ENCODE assay signal across 11 cellular contexts in the genomic region with DNA sequence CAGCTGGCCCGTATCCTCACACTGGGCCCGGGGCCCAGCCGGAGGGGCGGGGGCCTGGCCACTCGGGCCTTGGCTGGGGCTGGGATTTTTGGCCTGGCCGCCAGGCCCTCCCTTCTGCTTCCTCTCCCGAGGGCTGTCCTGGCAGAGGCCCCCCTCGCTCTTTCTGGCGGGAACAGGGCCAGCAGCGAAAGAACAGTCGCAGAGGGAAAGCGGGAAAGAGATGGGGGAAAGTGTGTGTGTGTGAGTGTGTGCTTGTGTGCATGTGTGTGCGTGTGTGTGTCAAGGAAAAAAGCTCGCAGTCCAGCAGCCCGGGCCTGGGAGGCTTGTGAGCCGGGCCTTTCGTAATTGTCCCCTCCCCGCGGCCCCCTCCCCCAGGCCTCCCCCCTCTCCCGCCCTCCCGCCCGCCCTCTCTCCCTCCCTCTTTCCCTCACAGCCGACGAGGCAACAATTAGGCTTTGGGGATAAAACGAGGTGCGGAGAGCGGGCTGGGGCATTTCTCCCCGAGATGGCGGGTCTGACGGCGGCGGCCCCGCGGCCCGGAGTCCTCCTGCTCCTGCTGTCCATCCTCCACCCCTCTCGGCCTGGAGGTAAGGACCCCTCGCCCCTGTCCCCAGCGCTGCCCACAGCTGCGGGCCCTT. TPM values are rescaled to one million over a fixed set of nuclear protein-coding genes. Genes with fewer than 3 reads are reported as not detected.
DNase-seq lines count a peak whose midpoint lies in the region; ATAC-seq, FAIRE-seq and TF ChIP-seq lines count a peak whose summit lies in the region.
"Had no signal": no experiment of that assay in that cellular context is flagged by ENCODE, and none has a peak within 500 bp of the region (broad histone marks: within the 10 kb centered on the region; RNA-seq: fewer than 3 reads in every experiment).

A gene (plus strand): TSS at position 491 of the 638 bp plus-strand sequence. CDS start 15 bp downstream, at position 506.

- 5 to 10% methylated on average over 30 to 39 of the region's 39 CpGs for WGBS in lung, 2 donors

- H3K4me3 Mint-ChIP-seq in T-helper 2 cell treated with Interferon-gamma antibody and Interleukin-4, amounts not matched to agents 5 μg/mL and 100 μg/mL, for 36 hours = no peak within 1 kb of the TSS
- H3K4me3 Mint-ChIP-seq in natural killer cell = no peak within 1 kb of the TSS

- no peaks in the 10 kb centered on the region for H3K27me3 ChIP-seq in lung (ENCODE audit: control insufficient read depth, insufficient read depth)

- no peaks in the 10 kb centered on the region for H3K36me3 ChIP-seq in lung (ENCODE audit: control insufficient read depth in 2 of 2, insufficient read depth in 2 of 2, low read length in 2 of 2)

- TF ChIP-seq CTCF in lung (IDR thresholded peaks at IDR 0.05; ENCODE audit: control extremely low read depth, extremely low read depth) = no peak
- no peak for TF ChIP-seq CTCF in natural killer cell (IDR thresholded peaks at IDR 0.05)

- peaks cover 48% of the 10 kb centered on the region for H3K27me3 Mint-ChIP-seq in T-helper 2 cell treated with Interferon-gamma antibody and Interleukin-4, amounts not matched to agents 5 μg/mL and 100 μg/mL, for 36 hours (ENCODE audit: low read depth)
- peaks cover 38 to 39% of the 10 kb centered on the region in 2 donors for H3K27me3 Mint-ChIP-seq in natural killer cell (ENCODE audit: low read depth in 2 of 2)

- peaks cover 0 to 14% of the 10 kb centered on the region in 2 donors for H3K4me1 ChIP-seq in lung (ENCODE audit: control insufficient read depth in 2 of 2, insufficient read depth in 2 of 2, low read length in 2 of 2)

- H3K9me3 Mint-ChIP-seq in T-helper 2 cell treated with Interferon-gamma antibody and Interleukin-4, amounts not matched to agents 5 μg/mL and 100 μg/mL, for 36 hours = no peaks in the 10 kb centered on the region
- H3K9me3 Mint-ChIP-seq in natural killer cell = no peaks in the 10 kb centered on the region

- DNase-seq in NCI-H446 (lab: John Stamatoyannopoulos, UW) (peak; percentile 40 to 72), dedifferentiated amniotic fluid mesenchymal stem cell (ENCODE audit: extremely low spot score) (peak; percentile 16), lung (ENCODE audit: low spot score) (peak; percentile 70), substantia nigra (lab: John Stamatoyannopoulos, UW) (peak in 46 of 49 donors; percentile 38 to 88 (median 64)), NCI-H748 (lab: John Stamatoyannopoulos, UW; ENCODE audit: unreplicated experiment) (no peak), GM19239 (ENCODE audit: insufficient read length, low spot score) (no peak), natural killer cell (no peak)
- DNase-seq in T-helper 2 cell treated with Interferon-gamma antibody and Interleukin-4, amounts not matched to agents 5 μg/mL and 100 μg/mL, for 36 hours (ENCODE audit: low spot score) = no peak

- no peaks in the 10 kb centered on the region for H3K36me3 Mint-ChIP-seq in T-helper 2 cell treated with Interferon-gamma antibody and Interleukin-4, amounts not matched to agents 5 μg/mL and 100 μg/mL, for 36 hours (ENCODE audit: low read depth)
- H3K36me3 Mint-ChIP-seq in natural killer cell = no peaks in the 10 kb centered on the region

- FAIRE-seq in GM19239 (lab: Jason Lieb, UNC) = no peak
- FAIRE-seq: GM12891 had no signal

- no peak within 1 kb of the TSS for H3K27ac Mint-ChIP-seq in T-helper 2 cell treated with Interferon-gamma antibody and Interleukin-4, amounts not matched to agents 5 μg/mL and 100 μg/mL, for 36 hours
- H3K27ac Mint-ChIP-seq in natural killer cell = no peak within 1 kb of the TSS

- intact Hi-C loops in natural killer cell (cut with micrococcal nuclease) = loop anchor here (1.0 to 2.0 kb wide), 2 partner anchors 162 to 373 kb away; no protein-coding TSS in a partner anchor

- H3K4me1 Mint-ChIP-seq in T-helper 2 cell treated with Interferon-gamma antibody and Interleukin-4, amounts not matched to agents 5 μg/mL and 100 μg/mL, for 36 hours (ENCODE audit: low read depth) = no peaks in the 10 kb centered on the region
- peaks cover 20 to 30% of the 10 kb centered on the region in 2 donors for H3K4me1 Mint-ChIP-seq in natural killer cell

- no peaks in the 10 kb centered on the region for H3K9me3 ChIP-seq in lung (ENCODE audit: control insufficient read depth in 2 of 2, insufficient read depth in 1 of 2, low read length in 1 of 2)

- peak within 1 kb of the TSS; percentile 34 for H3K4me3 ChIP-seq in lung

- H3K27ac ChIP-seq in lung (ENCODE audit: low read depth in 1 of 2, low read length in 1 of 2) (peak within 1 kb of the TSS; percentile 25 to 80), substantia nigra (ENCODE audit: low read depth, low read length, poor library complexity, severe bottlenecking) (peak within 1 kb of the TSS; percentile 86)
- H3K27ac ChIP-seq: HL-60 had no signal

- ATAC-seq in lung (ENCODE audit: insufficient read depth, low FRiP score) = peak; percentile 13
- ATAC-seq in natural killer cell = no peak

RNA-seq across cellular contexts. Expression of the gene that starts here (rescaled TPM):
- total RNA-seq in lung (100 to 1,000 TPM; 149 to 274 TPM), natural killer cell (under 1 TPM in 1 of 3 donors, not detected in 2; 0.75 TPM)
- 10 to 100 TPM; 60.4 to 99.5 TPM for polyA plus RNA-seq in lung
- total RNA-seq: T-helper 2 cell treated with Interferon-gamma antibody and Interleukin-4, amounts not matched to agents 100 ng/mL and 5 ng/mL, for 36 hours had no signal

Comparison
In these comparisons a context has a peak if more than half of its experiments do, and no peak if none do; other contexts are left out.
1. RNA of the gene that starts here (total RNA-seq): 149 to 274 TPM in lung; 0.75 TPM in natural killer cell; every median in the first group is over 10 times any median in the second.
2. DNase-seq: peak in NCI-H446 (2 of 2), dedifferentiated amniotic fluid mesenchymal stem cell (single experiment), lung (single experiment) and substantia nigra (46 of 49); none in T-helper 2 cell treated with Interferon-gamma antibody and Interleukin-4, amounts not matched to agents 5 μg/mL and 100 μg/mL, for 36 hours (single experiment), NCI-H748 (single experiment), GM19239 (single experiment) and natural killer cell (single experiment).